20 cellular contexts compared by ENCODE assay signal in the genomic region with DNA sequence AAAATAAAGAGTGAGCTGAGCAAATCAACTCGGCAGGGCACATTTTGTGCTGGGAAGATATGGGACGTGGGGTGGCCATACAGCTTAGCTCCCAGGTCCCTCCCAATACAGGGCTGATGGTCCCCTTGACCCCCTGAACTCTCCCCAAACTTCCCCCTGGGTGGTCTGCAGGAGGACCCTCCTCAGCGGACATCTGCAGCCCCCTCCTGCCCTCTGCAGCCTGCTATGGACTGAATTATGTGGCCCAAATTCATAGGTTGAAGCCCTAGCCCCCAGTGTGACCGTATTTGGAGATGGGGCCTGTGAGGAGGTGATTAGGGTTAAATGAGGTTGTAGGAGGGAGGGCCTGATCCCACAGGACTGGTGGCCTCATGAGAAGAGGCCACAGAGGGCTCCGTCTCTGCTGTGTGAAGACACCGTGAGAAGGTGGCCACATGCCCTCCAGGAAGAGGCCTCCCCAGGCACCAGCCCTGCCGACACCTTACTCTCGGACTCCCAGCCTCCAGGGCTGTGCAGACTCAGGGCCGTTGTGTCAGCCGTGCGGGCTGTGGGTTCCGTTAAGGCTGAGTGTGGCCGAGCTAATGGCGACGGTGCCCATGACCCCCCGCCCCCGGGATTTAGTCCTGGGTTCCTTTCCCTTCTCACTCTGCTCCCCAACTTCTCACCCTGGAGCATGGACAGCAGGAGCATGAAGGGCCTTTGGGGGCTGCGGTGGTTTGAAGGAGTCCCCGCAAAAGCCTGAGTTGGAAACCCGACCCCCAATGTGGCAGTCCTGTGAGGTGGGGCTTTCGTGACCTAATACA.
"Had no signal": no experiment of that assay in that cellular context is flagged by ENCODE, and none has a peak within 500 bp of the region (broad histone marks: within the 10 kb centered on the region; RNA-seq: fewer than 3 reads in every experiment).

No MANE protein-coding gene starts in this region.

- H3K27ac ChIP-seq: adrenal gland, ascending aorta, brain microvascular endothelial cell, esophagus squamous epithelium, gastrocnemius medialis, lower lobe of right lung, ovary, prostate gland had no signal

- H3K36me3 Mint-ChIP-seq: activated naive CD8-positive, alpha-beta T cell; naive thymus-derived CD4-positive, alpha-beta T cell; WTC11 had no signal

- ATAC-seq: effector memory CD8-positive, alpha-beta T cell; gastrocnemius medialis; naive thymus-derived CD4-positive, alpha-beta T cell; WTC11 had no signal

- H3K4me1 Mint-ChIP-seq: naive thymus-derived CD4-positive, alpha-beta T cell had no signal

- DNase-seq: activated CD4-positive, alpha-beta T cell treated with anti-CD3 and anti-CD28 coated beads, Interleukin-2, amount 50 U/mL, for 48 hours; activated naive CD4-positive, alpha-beta T cell; brain microvascular endothelial cell; central memory CD4-positive, alpha-beta T cell; effector memory CD8-positive, alpha-beta T cell; esophagus squamous epithelium; gastrocnemius medialis; hypothalamus; lower lobe of right lung; naive thymus-derived CD4-positive, alpha-beta T cell; ovary; stimulated activated CD4-positive, alpha-beta T cell treated with anti-CD3 and anti-CD28 coated beads, Interleukin-4, amount 100 ng/mL, for 24 hours; stimulated activated naive CD4-positive, alpha-beta T cell treated with Interleukin-2 at 50 U/mL for 16 hours; T-helper 9 cell had no signal

- H3K4me3 ChIP-seq: adrenal gland, ascending aorta, esophagus squamous epithelium, gastrocnemius medialis, lower lobe of right lung, ovary, prostate gland had no signal

- H3K27me3 ChIP-seq: adrenal gland, ascending aorta, brain microvascular endothelial cell, gastrocnemius medialis, ovary had no signal

- H3K4me3 Mint-ChIP-seq: activated naive CD8-positive, alpha-beta T cell; activated T-helper 1 cell treated with anti-CD3 and anti-CD28 coated beads, Interleukin-12 subunit alpha, Interleukin-12 subunit beta, Interleukin-2, Interleukin-4 antibody, amounts not matched to agents 30 ng/mL and 10 ng/mL and 1 ng/mL, durations not matched to agents 14 hours and 24 hours and 36 hours; effector memory CD8-positive, alpha-beta T cell; naive thymus-derived CD4-positive, alpha-beta T cell; WTC11 had no signal

- H3K4me1 ChIP-seq: adrenal gland, ascending aorta, esophagus squamous epithelium, gastrocnemius medialis, lower lobe of right lung, prostate gland had no signal

- H3K9me3 ChIP-seq: adrenal gland, esophagus squamous epithelium, gastrocnemius medialis, lower lobe of right lung, ovary, prostate gland had no signal

- H3K9me3 Mint-ChIP-seq: activated T-helper 1 cell treated with anti-CD3 and anti-CD28 coated beads, Interleukin-12 subunit alpha, Interleukin-12 subunit beta, Interleukin-2, Interleukin-4 antibody, amounts not matched to agents 30 ng/mL and 10 ng/mL and 1 ng/mL, durations not matched to agents 14 hours and 24 hours and 36 hours; effector memory CD8-positive, alpha-beta T cell; naive thymus-derived CD4-positive, alpha-beta T cell; WTC11 had no signal

- H3K36me3 ChIP-seq: adrenal gland, ascending aorta, brain microvascular endothelial cell, esophagus squamous epithelium, gastrocnemius medialis, lower lobe of right lung, ovary, prostate gland had no signal

- H3K27ac Mint-ChIP-seq: activated naive CD8-positive, alpha-beta T cell; activated T-helper 1 cell treated with anti-CD3 and anti-CD28 coated beads, Interleukin-12 subunit alpha, Interleukin-12 subunit beta, Interleukin-2, Interleukin-4 antibody, amounts not matched to agents 30 ng/mL and 10 ng/mL and 1 ng/mL, durations not matched to agents 14 hours and 24 hours and 36 hours; effector memory CD8-positive, alpha-beta T cell; naive thymus-derived CD4-positive, alpha-beta T cell; WTC11 had no signal
